Comparison of ENCODE assay signal across 1 cellular context in the genomic region with DNA sequence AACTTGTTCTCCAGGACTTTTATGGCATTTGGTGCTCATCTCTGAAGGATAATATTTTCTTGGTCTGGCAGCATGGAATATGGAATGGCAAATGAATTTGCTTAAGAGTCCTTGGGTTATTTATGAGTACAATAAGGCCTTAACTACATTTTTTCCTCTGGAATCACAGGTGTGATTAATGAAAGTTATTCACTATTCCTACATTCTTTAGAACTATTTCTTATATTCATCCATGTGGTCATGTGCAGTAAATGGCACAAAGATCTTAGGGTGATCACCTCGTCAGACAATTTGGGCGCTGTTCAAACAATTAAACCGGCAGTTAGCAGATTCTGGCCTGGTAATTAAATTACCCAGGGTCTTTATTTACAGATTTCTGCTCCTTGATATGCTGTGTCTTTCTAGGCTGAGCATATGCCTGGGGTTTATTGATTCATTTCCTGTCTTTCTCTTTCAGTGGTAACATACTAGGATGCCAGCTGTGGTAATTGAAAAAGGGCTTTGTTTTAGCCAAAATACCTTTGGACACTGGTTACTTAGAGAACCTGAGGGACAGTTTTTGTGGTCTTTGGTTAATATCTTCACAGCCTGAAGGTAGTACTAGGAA.
TF ChIP-seq lines count a peak whose summit lies in the region.

No MANE protein-coding gene starts in this region.

TF ChIP-seq in K562, 482 proteins besides CTCF, POLR2A, EP300 and RAD21 (continued from another document):
- no peak for TF ChIP-seq E2F5 (CRISPR knock-in tag; IDR thresholded peaks at IDR 0.05)
- TF ChIP-seq, protein P1, sequence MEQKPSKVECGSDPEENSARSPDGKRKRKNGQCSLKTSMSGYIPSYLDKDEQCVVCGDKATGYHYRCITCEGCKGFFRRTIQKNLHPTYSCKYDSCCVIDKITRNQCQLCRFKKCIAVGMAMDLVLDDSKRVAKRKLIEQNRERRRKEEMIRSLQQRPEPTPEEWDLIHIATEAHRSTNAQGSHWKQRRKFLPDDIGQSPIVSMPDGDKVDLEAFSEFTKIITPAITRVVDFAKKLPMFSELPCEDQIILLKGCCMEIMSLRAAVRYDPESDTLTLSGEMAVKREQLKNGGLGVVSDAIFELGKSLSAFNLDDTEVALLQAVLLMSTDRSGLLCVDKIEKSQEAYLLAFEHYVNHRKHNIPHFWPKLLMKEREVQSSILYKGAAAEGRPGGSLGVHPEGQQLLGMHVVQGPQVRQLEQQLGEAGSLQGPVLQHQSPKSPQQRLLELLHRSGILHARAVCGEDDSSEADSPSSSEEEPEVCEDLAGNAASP (IDR thresholded peaks at IDR 0.05), result no peak
- TF ChIP-seq SRSF9 (IDR thresholded peaks at IDR 0.05; ENCODE audit: borderline replicate concordance, low read depth, low read length), result no peak
- no peak for TF ChIP-seq ATF4 (CRISPR knock-in tag; IDR thresholded peaks at IDR 0.05)
